ENCODE assay signal across 8 cellular contexts in the genomic region with DNA sequence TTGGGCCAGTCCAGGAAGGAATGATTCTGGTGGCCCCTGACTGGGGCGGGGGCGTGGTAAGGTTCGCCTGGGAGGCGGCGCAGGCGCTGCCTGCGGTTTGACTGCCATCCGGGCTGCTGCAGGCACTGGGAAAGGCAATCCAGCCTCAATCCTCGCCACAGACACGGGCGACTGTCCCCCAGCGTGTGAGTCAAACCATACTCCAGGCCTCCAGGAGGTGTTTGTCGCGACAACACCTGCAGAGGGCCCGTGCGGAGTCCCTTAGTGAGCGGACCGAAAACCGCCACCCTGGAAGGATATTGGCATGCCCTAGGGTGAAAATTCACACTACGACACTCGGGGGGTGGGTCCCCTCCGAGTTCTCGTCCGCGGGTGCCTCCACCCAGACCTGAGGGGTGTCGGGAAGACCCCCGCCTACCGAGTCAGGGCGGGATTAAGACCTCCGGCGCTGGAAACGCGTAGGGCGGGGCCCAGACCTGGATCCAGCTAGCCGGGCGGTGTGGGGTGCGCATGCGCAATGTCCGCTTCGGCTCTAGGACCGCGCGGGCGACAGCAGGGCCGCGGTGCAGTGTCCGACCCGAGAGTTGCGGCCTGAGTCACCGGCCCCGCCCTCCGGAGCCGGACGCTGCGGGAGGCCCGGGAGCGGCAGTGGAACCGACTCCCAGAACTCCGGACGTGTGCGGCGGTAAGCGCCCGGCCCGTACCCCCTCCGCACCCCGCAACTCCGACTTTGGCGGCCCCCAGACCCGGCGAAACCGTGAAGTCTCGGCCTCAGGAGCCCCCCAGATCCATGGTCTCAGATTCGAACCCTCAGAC. TPM values are rescaled to one million over a fixed set of nuclear protein-coding genes. Genes with fewer than 3 reads are reported as not detected.
DNase-seq lines count a peak whose midpoint lies in the region; ATAC-seq, FAIRE-seq and TF ChIP-seq lines count a peak whose summit lies in the region.

A gene (plus strand): TSS at position 594 of the 816 bp plus-strand sequence. CDS start 946 bp downstream, outside the sequence.

- peak within 1 kb of the TSS; percentile 67 for H3K27ac ChIP-seq in DOHH2 (ENCODE audit: low read depth, low read length)
- H3K27ac ChIP-seq in KOPT-K1 (ENCODE audit: low read depth, low read length, poor library complexity, severe bottlenecking): peak within 1 kb of the TSS; percentile 87

- H3K27me3 ChIP-seq in DOHH2 (ENCODE audit: control insufficient read depth, low read length): no peaks in the 10 kb centered on the region

- H3K36me3 ChIP-seq in DOHH2 (ENCODE audit: control insufficient read depth, low read length) (peaks cover 21% of the 10 kb centered on the region), KOPT-K1 (ENCODE audit: insufficient read depth, low read length) (peaks cover 22% of the 10 kb centered on the region)

- peak; percentile 80 for ATAC-seq in GM21786 (IDR thresholded peaks at IDR 0.05; ENCODE audit: unreplicated experiment)
- peak; percentile 68 to 88 (median 78) for ATAC-seq in natural killer cell

- H3K9me3 ChIP-seq in DOHH2 (ENCODE audit: control insufficient read depth, insufficient read depth, low read length) (no peaks in the 10 kb centered on the region), KOPT-K1 (ENCODE audit: insufficient read depth, low read length, poor library complexity, severe bottlenecking) (no peaks in the 10 kb centered on the region)

- intact Hi-C loops in natural killer cell (cut with micrococcal nuclease): loop anchor here (1.0 to 2.0 kb wide), 2 partner anchors 12 to 75 kb away; a partner anchor contains a TSS

- H4K20me1 ChIP-seq in DOHH2 (ENCODE audit: control insufficient read depth, insufficient read depth, low read depth, low read length): peaks cover 3% of the 10 kb centered on the region; the same call in 1 of the 2 replicates

- peak; percentile 88 for DNase-seq in RCC 7860 (ENCODE audit: low spot score)
- DNase-seq in activated T-helper 1 cell treated with Interleukin-2 at 50 U/mL for 16 hours (ENCODE audit: low read depth): peak; percentile 83
- DNase-seq in fibroblast of gingiva (ENCODE audit: low read depth): peak; percentile 95
- peak; percentile 91 for DNase-seq in natural killer cell
- DNase-seq in stimulated activated naive CD4-positive, alpha-beta T cell treated with Interleukin-2 at 50 U/mL for 16 hours (lab: John Stamatoyannopoulos, UW): peak; percentile 89

- no peaks in the 10 kb centered on the region for H3K9me2 ChIP-seq in DOHH2 (replicated peaks; ENCODE audit: control insufficient read depth, low read length)

- peak; percentile 50 for FAIRE-seq in RCC 7860 (lab: Jason Lieb, UNC)

- TF ChIP-seq CTCF in DOHH2 (IDR thresholded peaks at IDR 0.05; ENCODE audit: low read depth, low read length, poor library complexity, severe bottlenecking): no peak
- no peak for TF ChIP-seq CTCF in natural killer cell (IDR thresholded peaks at IDR 0.05)

- peak within 1 kb of the TSS; percentile 85 for H3K4me2 ChIP-seq in DOHH2 (ENCODE audit: low read length)

- H3K4me1 ChIP-seq in DOHH2 (ENCODE audit: control insufficient read depth, low read length): peaks cover 11% of the 10 kb centered on the region

- no peaks in the 10 kb centered on the region for H3K27me3 Mint-ChIP-seq in natural killer cell (ENCODE audit: low read depth in 2 of 2)

- peak within 1 kb of the TSS; percentile 88 to 90 for H3K27ac Mint-ChIP-seq in natural killer cell

- H3K79me2 ChIP-seq in DOHH2 (ENCODE audit: control insufficient read depth, low read length): peaks cover 22% of the 10 kb centered on the region

- H3K4me3 Mint-ChIP-seq in natural killer cell: peak within 1 kb of the TSS; percentile 96

- no peaks in the 10 kb centered on the region for H3K9me3 Mint-ChIP-seq in natural killer cell

- H3K4me3 ChIP-seq in DOHH2 (ENCODE audit: low read length): peak within 1 kb of the TSS; percentile 84

- H3F3A ChIP-seq in DOHH2 (ENCODE audit: control insufficient read depth, insufficient read depth): no peaks in the 10 kb centered on the region

- no peaks in the 10 kb centered on the region for H3K36me3 Mint-ChIP-seq in natural killer cell

- peaks cover 17 to 29% of the 10 kb centered on the region in 2 donors for H3K4me1 Mint-ChIP-seq in natural killer cell

RNA-seq across cellular contexts. Expression of the gene that starts here (rescaled TPM):
- total RNA-seq in natural killer cell: 100 to 1,000 TPM; 569 to 637 (median 578) TPM

Comparison
In these comparisons a context has a peak if more than half of its experiments do, and no peak if none do; other contexts are left out.
1. Peak in every context shown above with its lines: DNase-seq, ATAC-seq, H3K4me3 ChIP-seq and H3K27ac ChIP-seq.